In the genomic region with DNA sequence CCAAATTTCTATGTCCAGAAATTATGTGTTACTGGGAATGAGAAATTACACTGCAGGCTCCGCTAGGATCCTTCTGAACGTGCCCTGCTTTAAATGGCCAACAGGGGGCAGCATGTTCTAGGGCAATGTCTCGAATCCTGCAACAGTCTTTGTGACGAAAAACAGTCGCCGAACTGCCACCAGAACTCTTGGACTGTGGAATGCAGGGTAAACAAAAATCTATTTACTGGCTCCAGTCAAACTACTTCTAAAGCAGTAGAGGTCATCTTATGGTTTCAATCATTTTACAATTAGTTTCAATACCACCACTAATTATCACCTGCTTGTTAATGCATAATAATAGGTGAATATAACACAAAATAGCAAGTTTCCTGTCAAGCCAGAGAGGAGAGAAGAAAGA, we compare ENCODE assay signal across 8 cellular contexts. TPM values are rescaled to one million over a fixed set of nuclear protein-coding genes. Genes with fewer than 3 reads are reported as not detected.
DNase-seq lines count a peak whose midpoint lies in the region; ATAC-seq and TF ChIP-seq lines count a peak whose summit lies in the region.

No MANE protein-coding gene starts in this region.

- no peak overlapping the region for H3K9ac ChIP-seq in trophoblast cell (ENCODE audit: low read length)

- no CpG with 5 or more reads among the region's 6 CpGs for WGBS in trophoblast cell (ENCODE audit: extremely low coverage, insufficient coverage, insufficient read length)
- WGBS in tibial nerve, 2 donors, result 1 to 3% methylated on average over 6 of the region's 6 CpGs

- H2BK5ac ChIP-seq in trophoblast cell (ENCODE audit: low read depth, low read length, poor library complexity), result no peak overlapping the region

- no peak for TF ChIP-seq EP300 in tibial nerve (IDR thresholded peaks at IDR 0.05)

- no peak overlapping the region for H2AK5ac ChIP-seq in trophoblast cell (ENCODE audit: low read length)

- intact Hi-C loops in head of caudate nucleus (cut with DNase I), result no loop called here

- H2BK120ac ChIP-seq in trophoblast cell (ENCODE audit: insufficient read depth, low read length, poor library complexity), result no peak overlapping the region

- TF ChIP-seq POLR2A in NB4 (IDR thresholded peaks at IDR 0.05; ENCODE audit: extremely low read depth, insufficient read length) (no peak), tibial nerve (IDR thresholded peaks at IDR 0.05) (no peak)

- no peak overlapping the region for H3K14ac ChIP-seq in trophoblast cell (ENCODE audit: low read length)

- H3K79me1 ChIP-seq in trophoblast cell (ENCODE audit: low read length), result no peaks in the 10 kb centered on the region

- H3K4ac ChIP-seq in trophoblast cell (ENCODE audit: low read depth, low read length), result no peak overlapping the region

- H3K4me1 ChIP-seq in trophoblast cell (ENCODE audit: control insufficient read depth in 1 of 2, insufficient read depth in 2 of 2, low read length in 2 of 2) (no peaks in the 10 kb centered on the region), tibial nerve (no peaks in the 10 kb centered on the region)

- TF ChIP-seq CTCF in NB4 (IDR thresholded peaks at IDR 0.05; ENCODE audit: low read depth, low read length) (peak; percentile 74), tibial nerve (IDR thresholded peaks at IDR 0.05) (peak; percentile 67 to 91 (median 89))

- H3K36me3 ChIP-seq in trophoblast cell (ENCODE audit: control insufficient read depth in 1 of 2, insufficient read depth in 2 of 2, low read length in 2 of 2) (no peaks in the 10 kb centered on the region), tibial nerve (no peaks in the 10 kb centered on the region)

- peak overlapping the region in 1 of 2 donors; percentile 18 for H3K27ac Mint-ChIP-seq in activated naive CD4-positive, alpha-beta T cell treated with anti-CD3 and anti-CD28 coated beads, Interleukin-2, amount 50 U/mL, for 72 hours

- H3K4me3 ChIP-seq in NB4 (ENCODE audit: low read depth, low read length) (peak overlapping the region; percentile 12), trophoblast cell (ENCODE audit: low read depth, low read length) (no peak overlapping the region), tibial nerve (no peak overlapping the region)

- H4K91ac ChIP-seq in trophoblast cell (ENCODE audit: low read depth, low read length), result no peak overlapping the region

- no peak overlapping the region for H4K12ac ChIP-seq in trophoblast cell (ENCODE audit: low read depth, low read length)

- DNase-seq in ELF-1 (ENCODE audit: low read depth, low spot score) (peak; percentile 86), HCEC 1CT (peak; percentile 48), NB4 (ENCODE audit: low read depth) (peak; percentile 83), head of caudate nucleus (peak; percentile 42 to 96 (median 88)), trophoblast cell (peak; percentile 61 to 94), tibial nerve (ENCODE audit: low spot score in 2 of 2) (peak; percentile 67 to 90)
- peak; percentile 73 to 76 for DNase-seq in activated naive CD4-positive, alpha-beta T cell treated with anti-CD3 and anti-CD28 coated beads, Interleukin-2, amount 50 U/mL, for 72 hours (ENCODE audit: low spot score in 2 of 2)

- H3K4me2 ChIP-seq in trophoblast cell (ENCODE audit: low read length), result no peak overlapping the region

- no peaks in the 10 kb centered on the region for H3K9me3 ChIP-seq in trophoblast cell (ENCODE audit: insufficient read depth, low read depth, low read length)
- H3K9me3 ChIP-seq in tibial nerve, result no peaks in the 10 kb centered on the region

- no peaks in the 10 kb centered on the region for H3K79me2 ChIP-seq in trophoblast cell (ENCODE audit: control insufficient read depth, insufficient read depth, low read length, poor library complexity)

- no peaks in the 10 kb centered on the region for H3K36me3 Mint-ChIP-seq in activated naive CD4-positive, alpha-beta T cell treated with anti-CD3 and anti-CD28 coated beads, Interleukin-2, amount 50 U/mL, for 72 hours

- peak; percentile 92 for ATAC-seq in SK-N-SH treated with all-trans-retinoic acid at 6 μM for 48 hours
- ATAC-seq in activated naive CD4-positive, alpha-beta T cell treated with anti-CD3 and anti-CD28 coated beads, Interleukin-2, amount 50 U/mL, for 72 hours, result peak; percentile 85 to 90

- no peak overlapping the region for H3K27ac ChIP-seq in trophoblast cell (ENCODE audit: low read depth, low read length)
- H3K27ac ChIP-seq in tibial nerve, result peak overlapping the region in 1 of 4 donors; percentile 46

- no peak overlapping the region for H2AFZ ChIP-seq in trophoblast cell (ENCODE audit: insufficient read depth, low read length, poor library complexity)

- H3K27me3 ChIP-seq in trophoblast cell (ENCODE audit: insufficient read depth, low read length) (no peaks in the 10 kb centered on the region), tibial nerve (no peaks in the 10 kb centered on the region)

- no peak overlapping the region for H3K23ac ChIP-seq in trophoblast cell (ENCODE audit: low read length)

- no peak overlapping the region for H4K8ac ChIP-seq in trophoblast cell (ENCODE audit: low read depth, low read length)

- H3K18ac ChIP-seq in trophoblast cell (ENCODE audit: low read length), result no peak overlapping the region

- no peaks in the 10 kb centered on the region for H3K9me3 Mint-ChIP-seq in activated naive CD4-positive, alpha-beta T cell treated with anti-CD3 and anti-CD28 coated beads, Interleukin-2, amount 50 U/mL, for 72 hours

- no peak overlapping the region for H2BK12ac ChIP-seq in trophoblast cell (ENCODE audit: low read length)

TF ChIP-seq in SK-N-SH treated with all-trans-retinoic acid at 6 μM for 48 hours, 23 proteins besides CTCF, POLR2A, EP300 and RAD21:
- TF ChIP-seq ZFP30 (CRISPR knock-in tag; IDR thresholded peaks at IDR 0.05), result no peak
- no peak for TF ChIP-seq PPARA (CRISPR knock-in tag; IDR thresholded peaks at IDR 0.05; ENCODE audit: borderline replicate concordance)
- TF ChIP-seq, protein P1, sequence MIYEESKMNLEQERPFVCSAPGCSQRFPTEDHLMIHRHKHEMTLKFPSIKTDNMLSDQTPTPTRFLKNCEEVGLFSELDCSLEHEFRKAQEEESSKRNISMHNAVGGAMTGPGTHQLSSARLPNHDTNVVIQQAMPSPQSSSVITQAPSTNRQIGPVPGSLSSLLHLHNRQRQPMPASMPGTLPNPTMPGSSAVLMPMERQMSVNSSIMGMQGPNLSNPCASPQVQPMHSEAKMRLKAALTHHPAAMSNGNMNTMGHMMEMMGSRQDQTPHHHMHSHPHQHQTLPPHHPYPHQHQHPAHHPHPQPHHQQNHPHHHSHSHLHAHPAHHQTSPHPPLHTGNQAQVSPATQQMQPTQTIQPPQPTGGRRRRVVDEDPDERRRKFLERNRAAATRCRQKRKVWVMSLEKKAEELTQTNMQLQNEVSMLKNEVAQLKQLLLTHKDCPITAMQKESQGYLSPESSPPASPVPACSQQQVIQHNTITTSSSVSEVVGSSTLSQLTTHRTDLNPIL (CRISPR knock-in tag; IDR thresholded peaks at IDR 0.05; ENCODE audit: low read depth), result no peak
- 0 out of 2 replicates have a peak, but pooled peaks have one; percentile 24 for TF ChIP-seq TCF4 (CRISPR knock-in tag; IDR thresholded peaks at IDR 0.05; ENCODE audit: borderline replicate concordance)

RNA-seq across cellular contexts. Expression of a gene that starts 9.8 kb away (rescaled TPM):
- 10 to 100 TPM; 18.3 to 22.7 TPM for total RNA-seq in activated naive CD4-positive, alpha-beta T cell treated with anti-CD3 and anti-CD28 coated beads, Interleukin-2, amount 50 U/mL, for 72 hours
- 7.0 and 8.2 TPM in 2 replicates for polyA plus RNA-seq in trophoblast cell (2013)
- total RNA-seq in tibial nerve, result 10 to 100 TPM; 35.4 to 54.5 (median 43.3) TPM

RNA-seq across cellular contexts. Expression of a gene that starts 59.0 kb away (rescaled TPM):
- 10 to 100 TPM; 17.6 to 39.6 TPM for total RNA-seq in activated naive CD4-positive, alpha-beta T cell treated with anti-CD3 and anti-CD28 coated beads, Interleukin-2, amount 50 U/mL, for 72 hours
- 6.5 and 7.1 TPM in 2 replicates for polyA plus RNA-seq in trophoblast cell (2013)
- 10 to 100 TPM; 26.6 to 46.7 (median 32.5) TPM for total RNA-seq in tibial nerve
